Comparison of ENCODE assay signal across 15 cellular contexts in genomic region chr9:95147452-95147851, GRCh38.
"Had no signal": no experiment of that assay in that cellular context is flagged by ENCODE, and none has a peak within 500 bp of the region (broad histone marks: within the 10 kb centered on the region; RNA-seq: fewer than 3 reads in every experiment).

No MANE protein-coding gene starts in this region.

- H3K9me3 ChIP-seq: ascending aorta, esophagus squamous epithelium, spleen, suprapubic skin, upper lobe of left lung had no signal

- H3K9me3 Mint-ChIP-seq: activated CD4-positive, alpha-beta memory T cell treated with anti-CD3 and anti-CD28 coated beads, Interleukin-2, amount 10 ng/mL, durations not matched to agents 7 days and 5 days; activated naive CD8-positive, alpha-beta T cell treated with anti-CD3 and anti-CD28 coated beads for 36 hours; activated T-cell treated with anti-CD3 and anti-CD28 coated beads, Interleukin-2, amount 50 U/mL, for 72 hours; naive thymus-derived CD4-positive, alpha-beta T cell; stimulated activated naive B cell treated with anti-CD40 and anti-IgM and Interleukin-4, amounts not matched to agents 10 μg/mL and 1 μg/mL and 100 μg/mL, for 72 hours had no signal

- H3K4me3 Mint-ChIP-seq: activated CD4-positive, alpha-beta memory T cell treated with anti-CD3 and anti-CD28 coated beads, Interleukin-2, amount 10 ng/mL, durations not matched to agents 7 days and 5 days; activated naive CD8-positive, alpha-beta T cell treated with anti-CD3 and anti-CD28 coated beads for 36 hours; activated T-cell treated with anti-CD3 and anti-CD28 coated beads, Interleukin-2, amount 50 U/mL, for 72 hours; naive thymus-derived CD4-positive, alpha-beta T cell; stimulated activated naive B cell treated with anti-CD40 and anti-IgM and Interleukin-4, amounts not matched to agents 10 μg/mL and 1 μg/mL and 100 μg/mL, for 72 hours had no signal

- H3K27me3 Mint-ChIP-seq: activated CD4-positive, alpha-beta memory T cell treated with anti-CD3 and anti-CD28 coated beads, Interleukin-2, amount 10 ng/mL, durations not matched to agents 7 days and 5 days; activated naive CD8-positive, alpha-beta T cell treated with anti-CD3 and anti-CD28 coated beads for 36 hours; naive thymus-derived CD4-positive, alpha-beta T cell; stimulated activated naive B cell treated with anti-CD40 and anti-IgM and Interleukin-4, amounts not matched to agents 10 μg/mL and 1 μg/mL and 100 μg/mL, for 72 hours had no signal

- H3K27me3 ChIP-seq: ascending aorta, esophagus squamous epithelium, spleen, suprapubic skin, upper lobe of left lung had no signal

- H3K4me3 ChIP-seq: ascending aorta, esophagus squamous epithelium, spleen, suprapubic skin, upper lobe of left lung had no signal

- H3K27ac ChIP-seq: ascending aorta, esophagus squamous epithelium, spleen, suprapubic skin had no signal

- H3K4me1 ChIP-seq: ascending aorta, spleen, upper lobe of left lung had no signal

- H3K27ac Mint-ChIP-seq: activated CD4-positive, alpha-beta memory T cell treated with anti-CD3 and anti-CD28 coated beads, Interleukin-2, amount 10 ng/mL, durations not matched to agents 7 days and 5 days; activated naive CD8-positive, alpha-beta T cell treated with anti-CD3 and anti-CD28 coated beads for 36 hours; activated T-cell treated with anti-CD3 and anti-CD28 coated beads, Interleukin-2, amount 50 U/mL, for 72 hours; naive thymus-derived CD4-positive, alpha-beta T cell; stimulated activated naive B cell treated with anti-CD40 and anti-IgM and Interleukin-4, amounts not matched to agents 10 μg/mL and 1 μg/mL and 100 μg/mL, for 72 hours had no signal

- H3K36me3 ChIP-seq: ascending aorta, esophagus squamous epithelium, spleen, suprapubic skin, upper lobe of left lung had no signal

- DNase-seq: activated CD4-positive, alpha-beta memory T cell treated with anti-CD3 and anti-CD28 coated beads, Interleukin-2, amount 10 ng/mL, durations not matched to agents 7 days and 5 days; activated gamma-delta T cell treated with Interleukin-2 at 50 U/mL for 16 hours; activated naive CD8-positive, alpha-beta T cell treated with anti-CD3 and anti-CD28 coated beads for 36 hours; activated T-cell treated with anti-CD3 and anti-CD28 coated beads, Interleukin-2, amount 50 U/mL, for 72 hours; esophagus squamous epithelium; hippocampal formation; naive thymus-derived CD4-positive, alpha-beta T cell; right cardiac atrium; spleen; stimulated activated CD4-positive, alpha-beta T cell treated with anti-CD3 and anti-CD28 coated beads, Interleukin-1b, Interleukin-23, amount 100 ng/mL, for 48 hours; stimulated activated naive B cell treated with anti-CD40 and anti-IgM and Interleukin-4, amounts not matched to agents 10 μg/mL and 1 μg/mL and 100 μg/mL, for 72 hours; T-helper 9 cell; upper lobe of left lung had no signal

- H3K4me1 Mint-ChIP-seq: activated CD4-positive, alpha-beta memory T cell treated with anti-CD3 and anti-CD28 coated beads, Interleukin-2, amount 10 ng/mL, durations not matched to agents 7 days and 5 days; stimulated activated naive B cell treated with anti-CD40 and anti-IgM and Interleukin-4, amounts not matched to agents 10 μg/mL and 1 μg/mL and 100 μg/mL, for 72 hours had no signal
